ENCODE assay signal across 29 cellular contexts in the genomic region with DNA sequence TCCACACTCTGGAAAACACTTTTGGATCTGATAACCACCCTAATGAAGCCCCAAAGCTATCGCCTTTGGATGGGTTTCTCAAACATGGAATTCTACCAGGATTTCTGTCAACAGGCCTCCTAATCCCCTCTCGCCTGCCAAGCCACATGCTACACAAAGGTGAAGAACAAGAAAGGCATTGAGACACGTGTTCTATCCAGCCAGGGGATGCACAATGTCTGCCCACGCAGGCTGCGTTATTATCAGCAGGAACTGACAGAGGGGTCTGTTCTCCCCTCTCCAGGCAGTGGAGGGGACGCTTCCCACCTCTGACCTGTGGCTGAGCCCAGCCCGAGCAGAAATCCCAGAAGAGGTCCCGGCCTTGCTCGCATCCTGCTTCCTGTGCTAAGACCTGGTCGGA.
"Had no signal": no experiment of that assay in that cellular context is flagged by ENCODE, and none has a peak within 500 bp of the region (broad histone marks: within the 10 kb centered on the region; RNA-seq: fewer than 3 reads in every experiment).

No MANE protein-coding gene starts in this region.

- H3K4me1 ChIP-seq: body of pancreas, foreskin keratinocyte had no signal

- DNase-seq: activated CD4-positive, alpha-beta memory T cell treated with anti-CD3 and anti-CD28 coated beads, Interleukin-2, amount 10 ng/mL, durations not matched to agents 7 days and 5 days; activated CD4-positive, alpha-beta T cell treated with anti-CD3 and anti-CD28 coated beads for 1 hour; activated CD4-positive, alpha-beta T cell treated with anti-CD3 and anti-CD28 coated beads for 4 hours; activated CD4-positive, alpha-beta T cell treated with anti-CD3 and anti-CD28 coated beads, Interleukin-2, amount 10 ng/mL, durations not matched to agents 7 days and 5 days; activated CD4-positive, alpha-beta T cell treated with anti-CD3 and anti-CD28 coated beads, Interleukin-2, amount 50 U/mL, for 4 hours; activated CD8-positive, alpha-beta memory T cell treated with anti-CD3 and anti-CD28 coated beads, Interleukin-2, amount 50 U/mL, for 48 hours; activated effector memory CD4-positive, alpha-beta T cell treated with Interleukin-2 at 50 U/mL for 16 hours; activated gamma-delta T cell treated with Interleukin-2 at 50 U/mL for 16 hours; activated naive CD4-positive, alpha-beta T cell treated with anti-CD3 and anti-CD28 coated beads, Interleukin-2, amount 50 U/mL, for 16 hours; activated naive CD4-positive, alpha-beta T cell treated with Interleukin-2 at 50 U/mL for 16 hours; activated T-cell treated with anti-CD3 and anti-CD28 coated beads for 4 hours; activated T-cell treated with anti-CD3 and anti-CD28 coated beads, Interleukin-2, amount 50 U/mL, for 4 hours; amniotic stem cell; anterior cingulate cortex; body of pancreas; dorsolateral prefrontal cortex; effector memory CD4-positive, alpha-beta T cell; endodermal cell; foreskin keratinocyte; gastrocnemius medialis; glutamatergic neuron; heart left ventricle; T-helper 2 cell had no signal

- H3K27ac ChIP-seq: body of pancreas, cardiac muscle cell, coronary artery, dorsolateral prefrontal cortex, foreskin keratinocyte, gastrocnemius medialis, heart left ventricle had no signal

- H3K9me3 ChIP-seq: body of pancreas, gastrocnemius medialis, heart left ventricle had no signal

- H3K36me3 ChIP-seq: cardiac muscle cell, gastrocnemius medialis, heart left ventricle had no signal

- FAIRE-seq: astrocyte had no signal

- H3K27me3 ChIP-seq: body of pancreas, cardiac muscle cell, dorsolateral prefrontal cortex, foreskin keratinocyte, gastrocnemius medialis, heart left ventricle had no signal

- ATAC-seq: activated T-cell treated with anti-CD3 and anti-CD28 coated beads, Interleukin-2, amount 50 U/mL, for 4 hours; activated T-helper 17 cell treated with anti-CD3 and anti-CD28 coated beads, Interleukin-2, amount 50 U/mL, for 72 hours; body of pancreas; esophagus mucosa; foreskin keratinocyte; gastrocnemius medialis; heart left ventricle; WTC11 had no signal

- H3K4me3 ChIP-seq: body of pancreas, cardiac muscle cell, coronary artery, dorsolateral prefrontal cortex, gastrocnemius medialis, heart left ventricle had no signal
